ENCODE assay signal across 1 cellular context in genomic region chr16:85010931-85011845, GRCh38.
TF ChIP-seq lines count a peak whose summit lies in the region.

TSS of gene ZDHHC7 (minus strand) at chr16:85011535. CDS start at chr16:84990618, 20,917 bp downstream.

TF ChIP-seq in HepG2, 621 proteins besides CTCF, POLR2A, EP300 and RAD21 (continued from another document and continues in another):
- TF ChIP-seq ZC3H13 (CRISPR knock-in tag; IDR thresholded peaks at IDR 0.05) (peak; percentile 19; the same call in 1 of the 2 replicates), ARID2 (CRISPR knock-in tag; IDR thresholded peaks at IDR 0.05; ENCODE audit: borderline replicate concordance) (peak; percentile 84; the same call in 1 of the 2 replicates), ZNF263 (CRISPR knock-in tag; IDR thresholded peaks at IDR 0.05) (peak; percentile 36; the same call in 1 of the 2 replicates), CC2D1A (CRISPR knock-in tag; IDR thresholded peaks at IDR 0.05) (no peak), PCBP1 (IDR thresholded peaks at IDR 0.05; ENCODE audit: borderline replicate concordance, low read depth, low read length) (no peak), FOSL1 (CRISPR knock-in tag; IDR thresholded peaks at IDR 0.05; ENCODE audit: borderline replicate concordance) (0 out of 2 replicates have a peak, but pooled peaks have one; percentile 15), YEATS2 (CRISPR knock-in tag; IDR thresholded peaks at IDR 0.05; ENCODE audit: borderline replicate concordance) (peak; percentile 73), THAP9 (CRISPR knock-in tag; IDR thresholded peaks at IDR 0.05; ENCODE audit: borderline replicate concordance) (peak; percentile 90), MXI1 (IDR thresholded peaks at IDR 0.05; ENCODE audit: borderline replicate concordance, low read depth, low read length) (peak; percentile 54; the same call in 1 of the 3 replicates), ZNF235 (CRISPR knock-in tag; IDR thresholded peaks at IDR 0.05; ENCODE audit: borderline replicate concordance) (peak; percentile 28; the same call in 1 of the 2 replicates), NFYC (CRISPR knock-in tag; IDR thresholded peaks at IDR 0.05) (no peak), SRSF4 (IDR thresholded peaks at IDR 0.05; ENCODE audit: low read depth, low read length, poor library complexity, severe bottlenecking) (no peak), SMYD3 (CRISPR knock-in tag; IDR thresholded peaks at IDR 0.05) (no peak; the same call in 1 of the 2 replicates), TCF12 (IDR thresholded peaks at IDR 0.05) (no peak), TCF12 (CRISPR knock-in tag; IDR thresholded peaks at IDR 0.05) (peak; percentile 20; the same call in 1 of the 2 replicates), REPIN1 (CRISPR knock-in tag; IDR thresholded peaks at IDR 0.05; ENCODE audit: borderline replicate concordance, low read depth) (0 out of 2 replicates have a peak, but pooled peaks have one; percentile 47), ZNF704 (CRISPR knock-in tag; IDR thresholded peaks at IDR 0.05; ENCODE audit: borderline replicate concordance) (peak; percentile 82), FOXA1 (IDR thresholded peaks at IDR 0.05) (no peak), FOXA1 (CRISPR knock-in tag; IDR thresholded peaks at IDR 0.05) (no peak), PRDM15 (CRISPR knock-in tag; IDR thresholded peaks at IDR 0.05) (peak; percentile 43; the same call in 1 of the 2 replicates), ZNF414 (CRISPR knock-in tag; IDR thresholded peaks at IDR 0.05) (peak; percentile 64; the same call in 1 of the 2 replicates), KAT8 (CRISPR knock-in tag; IDR thresholded peaks at IDR 0.05) (peak; percentile 97), NR2C2 (CRISPR knock-in tag; IDR thresholded peaks at IDR 0.05; ENCODE audit: borderline replicate concordance) (peak; percentile 99), DBP (CRISPR knock-in tag; IDR thresholded peaks at IDR 0.05; ENCODE audit: not compliant biosample characterization) (no peak), HCFC1 (IDR thresholded peaks at IDR 0.05; ENCODE audit: low read depth, low read length) (peak; percentile 48; the same call in 1 of the 2 replicates), ZNF784 (CRISPR knock-in tag; IDR thresholded peaks at IDR 0.05; ENCODE audit: borderline replicate concordance) (0 out of 2 replicates have a peak, but pooled peaks have one; percentile 34), KDM5B (CRISPR knock-in tag; IDR thresholded peaks at IDR 0.05; ENCODE audit: borderline replicate concordance) (peak; percentile 96), ZNF138 (CRISPR knock-in tag; IDR thresholded peaks at IDR 0.05; ENCODE audit: low read depth) (peak; percentile 29; the same call in 1 of the 2 replicates), ZNF607 (CRISPR knock-in tag; IDR thresholded peaks at IDR 0.05; ENCODE audit: borderline replicate concordance) (peak; percentile 90), PHF21A (CRISPR knock-in tag; IDR thresholded peaks at IDR 0.05) (peak; percentile 28; the same call in 1 of the 2 replicates), ZNF660 (CRISPR knock-in tag; IDR thresholded peaks at IDR 0.05; ENCODE audit: borderline replicate concordance, low read depth) (no peak), TFAP4 (IDR thresholded peaks at IDR 0.05; ENCODE audit: borderline replicate concordance, low read depth) (no peak), LRRFIP1 (CRISPR knock-in tag; conservative IDR thresholded peaks at IDR 0.05) (no peak), ZNF772 (CRISPR knock-in tag; IDR thresholded peaks at IDR 0.05) (peak; percentile 53; the same call in 1 of the 2 replicates), ZNF780A (CRISPR knock-in tag; IDR thresholded peaks at IDR 0.05) (no peak), GPN1 (CRISPR knock-in tag; IDR thresholded peaks at IDR 0.05; ENCODE audit: borderline replicate concordance) (0 out of 2 replicates have a peak, but pooled peaks have one; percentile 47), ZHX2 (IDR thresholded peaks at IDR 0.05; ENCODE audit: low read depth) (peak; percentile 95), ZHX2 (CRISPR knock-in tag; IDR thresholded peaks at IDR 0.05; ENCODE audit: borderline replicate concordance) (no peak; the same call in 1 of the 2 replicates), ZNF33B (CRISPR knock-in tag; IDR thresholded peaks at IDR 0.05) (0 out of 2 replicates have a peak, but pooled peaks have one; percentile 66), ZNF747 (CRISPR knock-in tag; IDR thresholded peaks at IDR 0.05; ENCODE audit: borderline replicate concordance) (peak; percentile 75; the same call in 1 of the 2 replicates), NFKB2 (CRISPR knock-in tag; IDR thresholded peaks at IDR 0.05; ENCODE audit: borderline replicate concordance) (peak; percentile 64; the same call in 1 of the 2 replicates)
